8 cellular contexts compared by ENCODE assay signal in genomic region chr14:90399541-90400444, GRCh38. TPM values are rescaled to one million over a fixed set of nuclear protein-coding genes. Genes with fewer than 3 reads are reported as not detected.
DNase-seq lines count a peak whose midpoint lies in the region; ATAC-seq and TF ChIP-seq lines count a peak whose summit lies in the region.

No MANE protein-coding gene starts in this region.

- ATAC-seq in GM21619 (IDR thresholded peaks at IDR 0.05; ENCODE audit: unreplicated experiment), result peak; percentile 47
- ATAC-seq in activated T-cell treated with anti-CD3 and anti-CD28 coated beads, Interleukin-2, amount 50 U/mL, for 4 hours, result peak; percentile 44 to 45
- ATAC-seq in naive thymus-derived CD4-positive, alpha-beta T cell, result peak; percentile 69

- no peaks in the 10 kb centered on the region for H3K9me3 ChIP-seq in esophagus muscularis mucosa
- H3K9me3 ChIP-seq in naive thymus-derived CD4-positive, alpha-beta T cell (ENCODE audit: control insufficient read depth in 2 of 3, low read length in 3 of 3), result no peaks in the 10 kb centered on the region

- no peaks in the 10 kb centered on the region for H3K27me3 ChIP-seq in esophagus muscularis mucosa
- H3K27me3 ChIP-seq in naive thymus-derived CD4-positive, alpha-beta T cell (ENCODE audit: control insufficient read depth in 2 of 2, insufficient read depth in 2 of 2, low read length in 2 of 2), result no peaks in the 10 kb centered on the region

- peaks cover 47% of the 10 kb centered on the region for H3K36me3 Mint-ChIP-seq in activated T-cell treated with anti-CD3 and anti-CD28 coated beads, Interleukin-2, amount 50 U/mL, for 4 hours (ENCODE audit: insufficient read depth)
- H3K36me3 Mint-ChIP-seq in naive thymus-derived CD4-positive, alpha-beta T cell, result peaks cover 10 to 52% (median 48%) of the 10 kb centered on the region in 5 donors

- H3K27ac Mint-ChIP-seq in naive thymus-derived CD4-positive, alpha-beta T cell, result peak overlapping the region; percentile 38 to 100 (median 99)

- H3K4me1 Mint-ChIP-seq in activated T-cell treated with anti-CD3 and anti-CD28 coated beads, Interleukin-2, amount 50 U/mL, for 4 hours (ENCODE audit: low read depth), result peaks cover 53% of the 10 kb centered on the region
- H3K4me1 Mint-ChIP-seq in naive thymus-derived CD4-positive, alpha-beta T cell, result peaks cover 45 to 70% (median 62%) of the 10 kb centered on the region in 7 donors

- WGBS in esophagus muscularis mucosa, result 14% methylated on average over 14 of the region's 14 CpGs

- peak overlapping the region; percentile 94 to 97 (median 96) for H3K27ac ChIP-seq in esophagus muscularis mucosa (replicated peaks in 1 of 4)
- H3K27ac ChIP-seq in naive thymus-derived CD4-positive, alpha-beta T cell (ENCODE audit: low read depth, low read length), result peak overlapping the region; percentile 92

- intact Hi-C loops in esophagus muscularis mucosa (cut with DNase I), result loop anchor here (2.0 kb wide), 2 partner anchors 121 to 297 kb away; no protein-coding TSS in a partner anchor
- intact Hi-C loops in naive thymus-derived CD4-positive, alpha-beta T cell (cut with micrococcal nuclease), result loop anchor here (1.0 to 5.0 kb wide), 19 partner anchors 29 to 1708 kb away; partner anchors contain the start of genes EFCAB11 (in 2 of the 2), PSMC1 (in 2 of the 2), ATXN3 (in 1 of the 2) and CCDC88C (in 1 of the 2)

- POLR2A ChIA-PET in naive thymus-derived CD4-positive, alpha-beta T cell (lab: Charles Lee), result interaction anchor here (0.6 to 7.2 kb wide), 10 partner anchors 8 to 1042 kb away, joined by 3 to 206 read pairs (median 6); no protein-coding TSS in a partner anchor

- peak; percentile 95 for DNase-seq in DMS153 treated with DMSO at 0.1 percent for 48 hours (lab: John Stamatoyannopoulos, UW; ENCODE audit: unreplicated experiment)
- peak; percentile 94 for DNase-seq in KBM-7
- DNase-seq in activated T-cell treated with anti-CD3 and anti-CD28 coated beads, Interleukin-2, amount 50 U/mL, for 4 hours, result peak; percentile 78
- peak; percentile 96 for DNase-seq in esophagus muscularis mucosa (ENCODE audit: extremely low spot score)
- DNase-seq in naive thymus-derived CD4-positive, alpha-beta T cell, result peak; percentile 60 to 89 (median 85)
- peak; percentile 62 to 83 for DNase-seq in stimulated activated CD8-positive, alpha-beta memory T cell treated with anti-CD3 and anti-CD28 coated beads, Interleukin-7, amount 100 ng/mL, for 48 hours (ENCODE audit: extremely low read depth in 1 of 2, low read depth in 1 of 2)

- TF ChIP-seq EP300 in esophagus muscularis mucosa (IDR thresholded peaks at IDR 0.05), result no peak

- CTCF ChIA-PET in naive thymus-derived CD4-positive, alpha-beta T cell (lab: Charles Lee), result interaction anchor here (0.6 to 2.7 kb wide), 11 partner anchors 9 to 358 kb away, joined by 3 to 14 read pairs (median 5); no protein-coding TSS in a partner anchor

- H3K9me3 Mint-ChIP-seq in activated T-cell treated with anti-CD3 and anti-CD28 coated beads, Interleukin-2, amount 50 U/mL, for 4 hours, result no peaks in the 10 kb centered on the region
- peaks cover 0 to 14% (median 0%) of the 10 kb centered on the region in 11 donors for H3K9me3 Mint-ChIP-seq in naive thymus-derived CD4-positive, alpha-beta T cell

- no peak for TF ChIP-seq POLR2A in esophagus muscularis mucosa (IDR thresholded peaks at IDR 0.05; ENCODE audit: low read depth)

- H3K36me3 ChIP-seq in esophagus muscularis mucosa, result peaks cover 25 to 50% (median 41%) of the 10 kb centered on the region in 4 donors
- peaks cover 48 to 59% (median 51%) of the 10 kb centered on the region in 3 experiments for H3K36me3 ChIP-seq in naive thymus-derived CD4-positive, alpha-beta T cell (ENCODE audit: control insufficient read depth in 2 of 3, insufficient read depth in 3 of 3, low read length in 3 of 3)

- TF ChIP-seq CTCF in esophagus muscularis mucosa (IDR thresholded peaks at IDR 0.05), result peak in 2 of 3 experiments; percentile 96 to 99

- no peaks in the 10 kb centered on the region for H3K27me3 Mint-ChIP-seq in activated T-cell treated with anti-CD3 and anti-CD28 coated beads, Interleukin-2, amount 50 U/mL, for 4 hours (ENCODE audit: low read depth)
- peaks cover 0 to 7% (median 0%) of the 10 kb centered on the region in 5 donors for H3K27me3 Mint-ChIP-seq in naive thymus-derived CD4-positive, alpha-beta T cell

- H3K4me1 ChIP-seq in esophagus muscularis mucosa, result peaks cover 49 to 68% (median 65%) of the 10 kb centered on the region in 4 donors
- peaks cover 49 to 50% of the 10 kb centered on the region in 2 donors for H3K4me1 ChIP-seq in naive thymus-derived CD4-positive, alpha-beta T cell (ENCODE audit: control insufficient read depth in 2 of 2, insufficient read depth in 2 of 2, low read length in 2 of 2)

- in situ Hi-C loops in KBM-7 (cut with MboI; ENCODE audit: low pct_unique_long_range_greater_than_20kb, low sequenced_read_pairs), result no loop called here

- H3K4me3 Mint-ChIP-seq in activated T-cell treated with anti-CD3 and anti-CD28 coated beads, Interleukin-2, amount 50 U/mL, for 4 hours, result peak overlapping the region; percentile 93
- H3K4me3 Mint-ChIP-seq in naive thymus-derived CD4-positive, alpha-beta T cell, result peak overlapping the region; percentile 91 to 100 (median 98)

- peak overlapping the region; percentile 81 to 99 (median 82) for H3K4me3 ChIP-seq in esophagus muscularis mucosa
- peak overlapping the region; percentile 78 for H3K4me3 ChIP-seq in naive thymus-derived CD4-positive, alpha-beta T cell (ENCODE audit: low read length)

TF ChIP-seq in PFSK-1, 5 proteins besides CTCF, POLR2A, EP300 and RAD21:
- TF ChIP-seq REST (IDR thresholded peaks at IDR 0.05; ENCODE audit: insufficient read depth in 1 of 2, low read depth in 2 of 2, low read length in 2 of 2) (no peak), SIN3A (IDR thresholded peaks at IDR 0.05; ENCODE audit: borderline replicate concordance, insufficient read depth, low read length) (no peak), FOXP2 (optimal IDR thresholded peaks at IDR 0.05; ENCODE audit: borderline replicate concordance, extremely low read depth, extremely low read length, insufficient read depth) (peak; percentile 23)

RNA-seq across cellular contexts. Expression of gene CALM1, which starts 3.0 kb away (rescaled TPM):
- 78.7 TPM for polyA plus RNA-seq in PFSK-1 (2012; ENCODE audit: insufficient read length, low read depth)
- total RNA-seq in activated T-cell treated with anti-CD3 and anti-CD28 coated beads, Interleukin-2, amount 50 U/mL, for 4 hours, result 100 to 1,000 TPM; 406 to 439 (median 417) TPM
- total RNA-seq in esophagus muscularis mucosa, result 100 to 1,000 TPM; 482 to 847 (median 640) TPM
- total RNA-seq in naive thymus-derived CD4-positive, alpha-beta T cell, result 100 to 1,000 TPM; 611 to 748 (median 634) TPM
- polyA plus RNA-seq in naive thymus-derived CD4-positive, alpha-beta T cell, result 1,000 to 10,000 TPM; 1,888 to 2,295 TPM

Comparison
In these comparisons a context has a peak if more than half of its experiments do, and no peak if none do; other contexts are left out.
1. Peak in every context shown above with its lines: DNase-seq, ATAC-seq, H3K4me3 ChIP-seq and H3K27ac ChIP-seq.